Comparison of ENCODE assay signal across 23 cellular contexts in the genomic region with DNA sequence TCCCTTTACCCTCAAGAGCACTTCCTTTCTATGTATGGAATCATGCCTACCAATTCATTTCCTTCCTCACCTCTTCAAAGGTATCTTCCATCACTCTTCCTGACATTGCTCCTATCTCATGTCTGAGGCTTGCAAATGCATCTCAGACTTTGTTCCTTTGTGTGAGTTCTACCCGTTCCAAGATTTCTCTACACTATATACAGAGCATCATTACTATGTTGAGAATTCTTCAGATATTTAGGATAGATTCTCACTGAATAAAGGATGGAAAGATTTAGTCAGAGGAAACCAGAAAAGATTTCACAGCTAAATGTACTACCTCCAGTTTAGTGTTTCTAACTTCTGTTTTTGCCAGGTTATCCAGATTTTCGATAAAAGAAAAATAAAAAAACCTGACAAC.
"Had no signal": no experiment of that assay in that cellular context is flagged by ENCODE, and none has a peak within 500 bp of the region (broad histone marks: within the 10 kb centered on the region; RNA-seq: fewer than 3 reads in every experiment).

No MANE protein-coding gene starts in this region.

- DNase-seq: islet precursor cell; left ventricle myocardium inferior; mesendoderm; naive thymus-derived CD4-positive, alpha-beta T cell; ovary; right lobe of liver; stimulated activated CD4-positive, alpha-beta T cell treated with anti-CD3 and anti-CD28 coated beads, Interleukin-1b, Interleukin-23, amount 100 ng/mL, for 48 hours; stimulated activated CD4-positive, alpha-beta T cell treated with anti-CD3 and anti-CD28 coated beads, Interleukin-2, amount 100 ng/mL, for 48 hours; stimulated activated CD4-positive, alpha-beta T cell treated with anti-CD3 and anti-CD28 coated beads, Interleukin-4, amount 100 ng/mL, for 4 hours; stimulated activated naive B cell treated with anti-CD40 and anti-IgM and Interleukin-4, amounts not matched to agents 10 μg/mL and 1 μg/mL and 100 μg/mL, for 72 hours; stimulated activated naive CD8-positive, alpha-beta T cell treated with anti-CD3 and anti-CD28 coated beads, Interleukin-15, Interleukin-2, amounts not matched to agents 100 U/mL and 50 U/mL, for 24 hours; stomach; testis; thyroid gland; transverse colon; upper lobe of left lung had no signal

- H3K36me3 ChIP-seq: left ventricle myocardium inferior, ovary, right atrium auricular region, right lobe of liver, stomach, thyroid gland, transverse colon, upper lobe of left lung, vagina had no signal

- H3K9me3 ChIP-seq: left ventricle myocardium inferior, ovary, right atrium auricular region, right lobe of liver, stomach, testis, thyroid gland, transverse colon, upper lobe of left lung, vagina had no signal

- H3K4me2 ChIP-seq: smooth muscle cell had no signal

- H3K4me3 ChIP-seq: left ventricle myocardium inferior, lung, ovary, right atrium auricular region, right lobe of liver, smooth muscle cell, stomach, testis, thyroid gland, transverse colon, upper lobe of left lung, vagina had no signal

- H3K27me3 ChIP-seq: ovary, right atrium auricular region, right lobe of liver, stomach, testis, thyroid gland, transverse colon, upper lobe of left lung, vagina had no signal

- H3K4me3 Mint-ChIP-seq: mesothelial cell of epicardium; naive thymus-derived CD4-positive, alpha-beta T cell; natural killer cell treated with Interleukin-12 subunit alpha and Interleukin-12 subunit beta and Interleukin-15 and Interleukin-18, amount 100 ng/mL, for 72 hours; stimulated activated naive B cell treated with anti-CD40 and anti-IgM and Interleukin-4, amounts not matched to agents 10 μg/mL and 1 μg/mL and 100 μg/mL, for 72 hours had no signal

- H3K36me3 Mint-ChIP-seq: mesothelial cell of epicardium; naive thymus-derived CD4-positive, alpha-beta T cell; natural killer cell treated with Interleukin-12 subunit alpha and Interleukin-12 subunit beta and Interleukin-15 and Interleukin-18, amount 100 ng/mL, for 72 hours; stimulated activated naive B cell treated with anti-CD40 and anti-IgM and Interleukin-4, amounts not matched to agents 10 μg/mL and 1 μg/mL and 100 μg/mL, for 72 hours had no signal

- H3K27me3 Mint-ChIP-seq: progenitor cell of endocrine pancreas; stimulated activated naive B cell treated with anti-CD40 and anti-IgM and Interleukin-4, amounts not matched to agents 10 μg/mL and 1 μg/mL and 100 μg/mL, for 72 hours had no signal

- H3K4me1 ChIP-seq: left ventricle myocardium inferior, right atrium auricular region, right lobe of liver, stomach, testis, thyroid gland, transverse colon, upper lobe of left lung, vagina had no signal

- H3K27ac ChIP-seq: left ventricle myocardium inferior, ovary, right atrium auricular region, right lobe of liver, stomach, testis, thyroid gland, transverse colon, upper lobe of left lung, vagina had no signal

- H3K27ac Mint-ChIP-seq: mesothelial cell of epicardium; naive thymus-derived CD4-positive, alpha-beta T cell; natural killer cell treated with Interleukin-12 subunit alpha and Interleukin-12 subunit beta and Interleukin-15 and Interleukin-18, amount 100 ng/mL, for 72 hours; progenitor cell of endocrine pancreas; stimulated activated naive B cell treated with anti-CD40 and anti-IgM and Interleukin-4, amounts not matched to agents 10 μg/mL and 1 μg/mL and 100 μg/mL, for 72 hours had no signal

- H3K4me1 Mint-ChIP-seq: naive thymus-derived CD4-positive, alpha-beta T cell; stimulated activated naive B cell treated with anti-CD40 and anti-IgM and Interleukin-4, amounts not matched to agents 10 μg/mL and 1 μg/mL and 100 μg/mL, for 72 hours had no signal
